In the genomic region with DNA sequence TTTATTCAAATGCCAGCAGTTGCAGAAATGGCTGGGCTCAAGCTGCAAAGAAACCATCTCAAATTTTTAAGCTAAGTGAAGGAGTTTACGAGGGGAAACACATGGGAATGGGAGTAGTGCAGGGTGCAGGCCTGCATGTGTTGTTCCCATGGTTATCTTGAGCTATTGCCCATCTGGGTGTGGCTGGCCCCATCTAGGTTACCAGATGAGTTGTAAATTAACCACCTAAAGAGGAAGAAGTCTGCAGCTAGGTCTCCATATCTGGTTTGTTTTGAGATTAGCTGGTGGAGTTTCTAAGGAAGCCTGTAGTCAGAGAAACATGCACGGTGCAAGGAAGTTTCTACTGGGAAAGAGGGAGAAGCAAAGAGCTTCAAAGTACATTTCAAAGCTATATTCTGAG, we compare ENCODE assay signal across 1 cellular context.
TF ChIP-seq lines count a peak whose summit lies in the region.

No MANE protein-coding gene starts in this region.

TF ChIP-seq in SK-N-SH, 30 proteins besides CTCF, POLR2A, EP300 and RAD21 (continued from another document):
- TF ChIP-seq, protein P1, sequence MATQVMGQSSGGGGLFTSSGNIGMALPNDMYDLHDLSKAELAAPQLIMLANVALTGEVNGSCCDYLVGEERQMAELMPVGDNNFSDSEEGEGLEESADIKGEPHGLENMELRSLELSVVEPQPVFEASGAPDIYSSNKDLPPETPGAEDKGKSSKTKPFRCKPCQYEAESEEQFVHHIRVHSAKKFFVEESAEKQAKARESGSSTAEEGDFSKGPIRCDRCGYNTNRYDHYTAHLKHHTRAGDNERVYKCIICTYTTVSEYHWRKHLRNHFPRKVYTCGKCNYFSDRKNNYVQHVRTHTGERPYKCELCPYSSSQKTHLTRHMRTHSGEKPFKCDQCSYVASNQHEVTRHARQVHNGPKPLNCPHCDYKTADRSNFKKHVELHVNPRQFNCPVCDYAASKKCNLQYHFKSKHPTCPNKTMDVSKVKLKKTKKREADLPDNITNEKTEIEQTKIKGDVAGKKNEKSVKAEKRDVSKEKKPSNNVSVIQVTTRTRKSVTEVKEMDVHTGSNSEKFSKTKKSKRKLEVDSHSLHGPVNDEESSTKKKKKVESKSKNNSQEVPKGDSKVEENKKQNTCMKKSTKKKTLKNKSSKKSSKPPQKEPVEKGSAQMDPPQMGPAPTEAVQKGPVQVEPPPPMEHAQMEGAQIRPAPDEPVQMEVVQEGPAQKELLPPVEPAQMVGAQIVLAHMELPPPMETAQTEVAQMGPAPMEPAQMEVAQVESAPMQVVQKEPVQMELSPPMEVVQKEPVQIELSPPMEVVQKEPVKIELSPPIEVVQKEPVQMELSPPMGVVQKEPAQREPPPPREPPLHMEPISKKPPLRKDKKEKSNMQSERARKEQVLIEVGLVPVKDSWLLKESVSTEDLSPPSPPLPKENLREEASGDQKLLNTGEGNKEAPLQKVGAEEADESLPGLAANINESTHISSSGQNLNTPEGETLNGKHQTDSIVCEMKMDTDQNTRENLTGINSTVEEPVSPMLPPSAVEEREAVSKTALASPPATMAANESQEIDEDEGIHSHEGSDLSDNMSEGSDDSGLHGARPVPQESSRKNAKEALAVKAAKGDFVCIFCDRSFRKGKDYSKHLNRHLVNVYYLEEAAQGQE (IDR thresholded peaks at IDR 0.05; ENCODE audit: low read depth, low read length) = no peak
- TF ChIP-seq GABPA (IDR thresholded peaks at IDR 0.05; ENCODE audit: low read depth) (no peak), NFIC (IDR thresholded peaks at IDR 0.05; ENCODE audit: borderline replicate concordance) (no peak), FOSL2 (IDR thresholded peaks at IDR 0.05; ENCODE audit: borderline replicate concordance, low read depth) (no peak), USF2 (IDR thresholded peaks at IDR 0.05; ENCODE audit: borderline replicate concordance, low read depth, low read length) (no peak), TCF12 (IDR thresholded peaks at IDR 0.05) (no peak), FOXM1 (IDR thresholded peaks at IDR 0.05; ENCODE audit: low read depth) (no peak), ELF1 (IDR thresholded peaks at IDR 0.05) (no peak), SMC3 (IDR thresholded peaks at IDR 0.05; ENCODE audit: low read depth, low read length) (no peak)
TF ChIP-seq in SK-N-SH: peak in this region for 0.
